ENCODE assay signal across 30 cellular contexts in genomic region chr11:8697056-8697455, GRCh38. TPM values are rescaled to one million over a fixed set of nuclear protein-coding genes. Genes with fewer than 3 reads are reported as not detected.
A peak's percentile ranks its signal among the peaks of the same experiment; 100 is the strongest.
DNase-seq lines count a peak whose midpoint lies in the region; ATAC-seq and TF ChIP-seq lines count a peak whose summit lies in the region.
"Had no signal": no experiment of that assay in that cellular context is flagged by ENCODE, and none has a peak within 500 bp of the region (broad histone marks: within the 10 kb centered on the region; RNA-seq: fewer than 3 reads in every experiment).

No MANE protein-coding gene starts in this region.

- no peaks in the 10 kb centered on the region for H3K9me3 ChIP-seq in stomach smooth muscle (ENCODE audit: control insufficient read depth in 2 of 2, low read length in 2 of 2)
- H3K9me3 ChIP-seq: MG63 had no signal

- peaks cover 14% of the 10 kb centered on the region for H3K4me1 ChIP-seq in stomach smooth muscle (ENCODE audit: control insufficient read depth, insufficient read depth, low read length)

- peaks cover 33% of the 10 kb centered on the region for H3K4me1 Mint-ChIP-seq in brain

- peaks cover 65% of the 10 kb centered on the region for H3K36me3 Mint-ChIP-seq in brain

- H3K27me3 ChIP-seq in stomach smooth muscle (ENCODE audit: control insufficient read depth in 1 of 2, insufficient read depth in 2 of 2, low read length in 2 of 2) = no peaks in the 10 kb centered on the region
- H3K27me3 ChIP-seq: MG63 had no signal

- no peak for TF ChIP-seq CTCF in brain (conservative IDR thresholded peaks at IDR 0.05)

- no peaks in the 10 kb centered on the region for H3K27me3 Mint-ChIP-seq in brain
- H3K27me3 Mint-ChIP-seq: activated CD4-positive, alpha-beta memory T cell treated with anti-CD3 and anti-CD28 coated beads for 36 hours; activated naive CD4-positive, alpha-beta T cell treated with anti-CD3 and anti-CD28 coated beads, Interleukin-2, amount 10 ng/mL, durations not matched to agents 7 days and 5 days; activated T-helper 17 cell treated with anti-CD3 and anti-CD28 coated beads, Interleukin-2, amount 50 U/mL, for 72 hours; naive thymus-derived CD8-positive, alpha-beta T cell had no signal

- no peak overlapping the region for H3K9ac ChIP-seq in stomach smooth muscle (ENCODE audit: low read length in 2 of 2)
- H3K9ac ChIP-seq: GM23248 had no signal

- DNase-seq in SIG-M5 treated with dmso at 0.1 percent for 504 hours (lab: John Stamatoyannopoulos, UW; ENCODE audit: unreplicated experiment) (peak; percentile 39), SIG-M5 (lab: John Stamatoyannopoulos, UW) (no peak), NOMO-1 treated with dmso at 0.1 percent for 144 hours (lab: John Stamatoyannopoulos, UW; ENCODE audit: unreplicated experiment) (peak; percentile 67), COLO668 (lab: John Stamatoyannopoulos, UW; ENCODE audit: unreplicated experiment) (no peak)
- DNase-seq: 8988T; activated CD4-positive, alpha-beta memory T cell treated with anti-CD3 and anti-CD28 coated beads for 36 hours; activated CD4-positive, alpha-beta T cell treated with anti-CD3 and anti-CD28 coated beads for 1 hour; activated CD8-positive, alpha-beta memory T cell treated with anti-CD3 and anti-CD28 coated beads, Interleukin-2, amount 50 U/mL, for 48 hours; activated naive CD4-positive, alpha-beta T cell treated with anti-CD3 and anti-CD28 coated beads, Interleukin-2, amount 10 ng/mL, durations not matched to agents 7 days and 5 days; amniotic stem cell; C1 segment of cervical spinal cord; GM23248; hippocampal formation; KG1; left cardiac atrium; MG63; naive thymus-derived CD8-positive, alpha-beta T cell; NCI-H1436 treated with DMSO at 0.1 percent for 48 hours; NCI-H2107; NCI-H446 treated with DMSO at 0.1 percent for 48 hours; NCI-H82; nucleus accumbens; stimulated activated CD4-positive, alpha-beta T cell treated with anti-CD3 and anti-CD28 coated beads, Interleukin-4, amount 100 ng/mL, for 4 hours; substantia nigra; trophoblast cell had no signal

- H3K36me3 ChIP-seq in stomach smooth muscle (ENCODE audit: control insufficient read depth in 2 of 2, insufficient read depth in 2 of 2, low read length in 2 of 2) = peaks cover 70 to 72% of the 10 kb centered on the region in 2 donors

- peak overlapping the region in 3 of 5 experiments; percentile 2 to 28 (median 4) for H3K27ac Mint-ChIP-seq in brain
- H3K27ac Mint-ChIP-seq: activated CD4-positive, alpha-beta memory T cell treated with anti-CD3 and anti-CD28 coated beads for 36 hours; activated naive CD4-positive, alpha-beta T cell treated with anti-CD3 and anti-CD28 coated beads, Interleukin-2, amount 10 ng/mL, durations not matched to agents 7 days and 5 days; activated T-helper 17 cell treated with anti-CD3 and anti-CD28 coated beads, Interleukin-2, amount 50 U/mL, for 72 hours had no signal

- peak overlapping the region; percentile 31 for H3K27ac ChIP-seq in stomach smooth muscle (ENCODE audit: low read length)
- H3K27ac ChIP-seq: GM23248 had no signal

- no peak overlapping the region for H3K4me3 ChIP-seq in stomach smooth muscle (ENCODE audit: low read length in 2 of 2)
- H3K4me3 ChIP-seq: GM23248, MG63 had no signal

- H3K9me3 Mint-ChIP-seq in brain = no peaks in the 10 kb centered on the region
- H3K9me3 Mint-ChIP-seq: activated CD4-positive, alpha-beta memory T cell treated with anti-CD3 and anti-CD28 coated beads for 36 hours; activated naive CD4-positive, alpha-beta T cell treated with anti-CD3 and anti-CD28 coated beads, Interleukin-2, amount 10 ng/mL, durations not matched to agents 7 days and 5 days; activated T-helper 17 cell treated with anti-CD3 and anti-CD28 coated beads, Interleukin-2, amount 50 U/mL, for 72 hours; naive thymus-derived CD8-positive, alpha-beta T cell had no signal

- no peak for ATAC-seq in GM19467 (IDR thresholded peaks at IDR 0.05; ENCODE audit: unreplicated experiment)
- no peak for ATAC-seq in GM18907 (IDR thresholded peaks at IDR 0.05; ENCODE audit: unreplicated experiment)
- ATAC-seq: activated T-helper 17 cell treated with anti-CD3 and anti-CD28 coated beads, Interleukin-2, amount 50 U/mL, for 72 hours; left cardiac atrium; naive thymus-derived CD8-positive, alpha-beta T cell had no signal

- H3K4me3 Mint-ChIP-seq in brain = no peak overlapping the region
- H3K4me3 Mint-ChIP-seq: activated CD4-positive, alpha-beta memory T cell treated with anti-CD3 and anti-CD28 coated beads for 36 hours; activated naive CD4-positive, alpha-beta T cell treated with anti-CD3 and anti-CD28 coated beads, Interleukin-2, amount 10 ng/mL, durations not matched to agents 7 days and 5 days; activated T-helper 17 cell treated with anti-CD3 and anti-CD28 coated beads, Interleukin-2, amount 50 U/mL, for 72 hours; naive thymus-derived CD8-positive, alpha-beta T cell had no signal

RNA-seq across cellular contexts. Expression of gene RPL27A, which starts 14.5 kb away (rescaled TPM):
- polyA plus RNA-seq in brain (ENCODE audit: insufficient read depth, low read depth, low replicate concordance) = 1,828 TPM

RNA-seq across cellular contexts. Expression of gene TRIM66, which starts 14.6 kb away (rescaled TPM):
- 3.7 TPM for polyA plus RNA-seq in brain (ENCODE audit: insufficient read depth, low read depth, low replicate concordance)

Comparison
In these comparisons a context has a peak if more than half of its experiments do, and no peak if none do; other contexts are left out.
1. DNase-seq: peak in SIG-M5 treated with dmso at 0.1 percent for 504 hours (single experiment) and NOMO-1 treated with dmso at 0.1 percent for 144 hours (single experiment); none in SIG-M5 (single experiment) and COLO668 (single experiment).